ENCODE assay signal across 20 cellular contexts in the genomic region with DNA sequence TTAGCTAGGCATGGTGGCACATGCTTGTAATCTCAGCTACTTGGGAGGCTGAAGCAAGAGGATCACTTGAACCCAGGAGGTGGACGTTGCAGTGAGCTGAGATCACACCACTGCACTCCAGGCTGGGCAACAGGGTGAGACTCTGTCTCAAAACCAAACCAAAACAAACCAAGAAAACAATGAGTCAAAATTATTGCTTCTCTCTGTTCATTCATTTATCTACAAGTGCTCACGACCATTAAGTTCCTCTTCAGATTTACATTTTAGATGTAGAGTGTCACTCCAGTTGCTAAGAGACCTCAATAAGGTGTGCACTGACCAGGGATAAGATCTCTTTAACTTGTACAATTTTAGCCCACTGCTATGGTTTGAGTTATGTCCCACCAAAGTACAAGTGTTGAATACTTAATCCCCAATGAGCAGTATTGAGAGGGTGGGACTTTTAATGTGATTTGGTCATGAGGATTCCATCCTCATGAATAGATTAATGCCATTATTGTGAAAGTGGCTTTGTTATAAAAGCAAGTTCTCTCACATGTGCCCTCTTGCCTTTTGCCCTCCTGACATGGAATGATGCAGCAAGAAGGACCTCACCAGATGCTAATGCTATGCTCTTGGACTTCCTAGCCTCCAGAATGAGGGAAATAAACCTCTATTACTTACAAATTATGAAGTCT. TPM values are rescaled to one million over a fixed set of nuclear protein-coding genes. Genes with fewer than 3 reads are reported as not detected.
DNase-seq lines count a peak whose midpoint lies in the region; ATAC-seq and TF ChIP-seq lines count a peak whose summit lies in the region.
"Had no signal": no experiment of that assay in that cellular context is flagged by ENCODE, and none has a peak within 500 bp of the region (broad histone marks: within the 10 kb centered on the region; RNA-seq: fewer than 3 reads in every experiment).

No MANE protein-coding gene starts in this region.

- H3K36me3 ChIP-seq in ACC112 (ENCODE audit: insufficient read depth, low read length), result peaks cover 79% of the 10 kb centered on the region

- no peaks in the 10 kb centered on the region for H3K27me3 Mint-ChIP-seq in CD4-positive, alpha-beta T cell
- no peaks in the 10 kb centered on the region for H3K27me3 Mint-ChIP-seq in activated CD4-positive, alpha-beta memory T cell treated with anti-CD3 and anti-CD28 coated beads, Interleukin-2, amount 10 ng/mL, durations not matched to agents 7 days and 5 days
- no peaks in the 10 kb centered on the region for H3K27me3 Mint-ChIP-seq in glutamatergic neuron (ENCODE audit: unreplicated experiment)

- peak overlapping the region; percentile 44 for H3K27ac ChIP-seq in ACC112 (ENCODE audit: low read depth, low read length)
- H3K27ac ChIP-seq in CD4-positive, alpha-beta T cell (ENCODE audit: low read depth, low read length), result no peak overlapping the region
- H3K27ac ChIP-seq: BLaER1 treated with 17β-estradiol and CSF1 and Interleukin-3, amounts not matched to agents 10 nM and 100 nM; left ventricle myocardium inferior had no signal

- peaks cover 13% of the 10 kb centered on the region for H3K4me1 ChIP-seq in ACC112 (ENCODE audit: control insufficient read depth, insufficient read depth, low read length, unreplicated experiment)

- H3K36me3 Mint-ChIP-seq in CD4-positive, alpha-beta T cell (ENCODE audit: low read depth), result peaks cover 100% of the 10 kb centered on the region
- H3K36me3 Mint-ChIP-seq in activated CD4-positive, alpha-beta memory T cell treated with anti-CD3 and anti-CD28 coated beads, Interleukin-2, amount 10 ng/mL, durations not matched to agents 7 days and 5 days (ENCODE audit: low read depth), result peaks cover 96% of the 10 kb centered on the region
- H3K36me3 Mint-ChIP-seq in glutamatergic neuron (ENCODE audit: unreplicated experiment), result peaks cover 8% of the 10 kb centered on the region

- no peak for TF ChIP-seq CTCF in CD4-positive, alpha-beta T cell (IDR thresholded peaks at IDR 0.05)
- TF ChIP-seq CTCF in glutamatergic neuron (IDR thresholded peaks at IDR 0.05; ENCODE audit: partially characterized antibody, unreplicated experiment), result no peak

- peaks cover 77% of the 10 kb centered on the region for H3K79me2 ChIP-seq in ACC112 (ENCODE audit: control insufficient read depth, insufficient read depth, low read length, unreplicated experiment)

- no peak for DNase-seq in CD4-positive, alpha-beta T cell
- DNase-seq in activated CD4-positive, alpha-beta memory T cell treated with anti-CD3 and anti-CD28 coated beads, Interleukin-2, amount 10 ng/mL, durations not matched to agents 7 days and 5 days, result no peak
- no peak for DNase-seq in glutamatergic neuron
- DNase-seq: EL; H9; KBM-7; left ventricle myocardium inferior; NCI-H1048; NCI-H2081 treated with DMSO at 0.1 percent for 48 hours; NCI-H526; SHP77 treated with DMSO at 0.1 percent for 48 hours; stimulated activated CD4-positive, alpha-beta T cell treated with anti-CD3 and anti-CD28 coated beads, Interleukin-4, amount 100 ng/mL, for 4 hours; stimulated activated CD8-positive, alpha-beta memory T cell treated with anti-CD3 and anti-CD28 coated beads, Interleukin-4, amount 100 ng/mL, for 48 hours had no signal

- no peak overlapping the region for H3K4me3 ChIP-seq in ACC112 (ENCODE audit: low read depth, low read length)
- H3K4me3 ChIP-seq: BLaER1 treated with 17β-estradiol and CSF1 and Interleukin-3, amounts not matched to agents 10 nM and 100 nM; left ventricle myocardium inferior; skin epidermis had no signal

- H3K9me3 Mint-ChIP-seq in CD4-positive, alpha-beta T cell, result no peaks in the 10 kb centered on the region
- no peaks in the 10 kb centered on the region for H3K9me3 Mint-ChIP-seq in activated CD4-positive, alpha-beta memory T cell treated with anti-CD3 and anti-CD28 coated beads, Interleukin-2, amount 10 ng/mL, durations not matched to agents 7 days and 5 days
- peaks cover 2% of the 10 kb centered on the region for H3K9me3 Mint-ChIP-seq in glutamatergic neuron (ENCODE audit: unreplicated experiment)
- H3K9me3 Mint-ChIP-seq: H9 had no signal

- H3K9me3 ChIP-seq in CD4-positive, alpha-beta T cell (ENCODE audit: control insufficient read depth, low read length), result no peaks in the 10 kb centered on the region
- H3K9me3 ChIP-seq: BLaER1 treated with 17β-estradiol and CSF1 and Interleukin-3, amounts not matched to agents 10 nM and 100 nM; left ventricle myocardium inferior had no signal

- peak overlapping the region; percentile 8 for H3K4me3 Mint-ChIP-seq in CD4-positive, alpha-beta T cell
- H3K4me3 Mint-ChIP-seq in activated CD4-positive, alpha-beta memory T cell treated with anti-CD3 and anti-CD28 coated beads, Interleukin-2, amount 10 ng/mL, durations not matched to agents 7 days and 5 days, result no peak overlapping the region
- no peak overlapping the region for H3K4me3 Mint-ChIP-seq in glutamatergic neuron (ENCODE audit: unreplicated experiment)
- H3K4me3 Mint-ChIP-seq: H9 had no signal

- ATAC-seq in CD4-positive, alpha-beta T cell (ENCODE audit: poor library complexity), result no peak
- ATAC-seq in HG02870 (IDR thresholded peaks at IDR 0.05; ENCODE audit: unreplicated experiment) (no peak), GM18520 (IDR thresholded peaks at IDR 0.05; ENCODE audit: unreplicated experiment) (no peak), HG03159 (IDR thresholded peaks at IDR 0.05; ENCODE audit: unreplicated experiment) (no peak)

- no peak overlapping the region for H3K27ac Mint-ChIP-seq in CD4-positive, alpha-beta T cell
- H3K27ac Mint-ChIP-seq in activated CD4-positive, alpha-beta memory T cell treated with anti-CD3 and anti-CD28 coated beads, Interleukin-2, amount 10 ng/mL, durations not matched to agents 7 days and 5 days, result peak overlapping the region; percentile 6
- peak overlapping the region; percentile 1 for H3K27ac Mint-ChIP-seq in glutamatergic neuron (ENCODE audit: unreplicated experiment)

- H3K4me1 Mint-ChIP-seq in CD4-positive, alpha-beta T cell (ENCODE audit: low read depth), result peaks cover 74% of the 10 kb centered on the region
- H3K4me1 Mint-ChIP-seq in activated CD4-positive, alpha-beta memory T cell treated with anti-CD3 and anti-CD28 coated beads, Interleukin-2, amount 10 ng/mL, durations not matched to agents 7 days and 5 days, result peaks cover 79% of the 10 kb centered on the region
- peaks cover 10% of the 10 kb centered on the region for H3K4me1 Mint-ChIP-seq in glutamatergic neuron (ENCODE audit: low read depth, unreplicated experiment)

- H3K27me3 ChIP-seq in ACC112 (ENCODE audit: insufficient read depth, low read length), result no peaks in the 10 kb centered on the region
- no peaks in the 10 kb centered on the region for H3K27me3 ChIP-seq in CD4-positive, alpha-beta T cell (ENCODE audit: control insufficient read depth, insufficient read depth, low read length)
- H3K27me3 ChIP-seq: BLaER1 treated with 17β-estradiol and CSF1 and Interleukin-3, amounts not matched to agents 10 nM and 100 nM had no signal

- POLR2A ChIA-PET in CD4-positive, alpha-beta T cell (lab: Charles Lee), result interaction anchor here (0.7 to 1.3 kb wide), 2 partner anchors 8 to 52 kb away, joined by 3 read pairs; partner anchors contain the start of genes HNRNPUL2 and TAF6L
- POLR2A ChIA-PET in activated CD4-positive, alpha-beta memory T cell treated with anti-CD3 and anti-CD28 coated beads, Interleukin-2, amount 10 ng/mL, durations not matched to agents 7 days and 5 days (lab: Charles Lee), result interaction anchor here (0.8 to 1.5 kb wide), 3 partner anchors 54 to 165 kb away, joined by 3 to 4 read pairs (median 3); partner anchors contain the start of genes C11orf98 and CSKMT

- intact Hi-C loops in CD4-positive, alpha-beta T cell (cut with DNase I, micrococcal nuclease), result no loop called here

- no peak overlapping the region for H2AFZ ChIP-seq in ACC112 (ENCODE audit: low read length, unreplicated experiment)

- CTCF ChIA-PET in CD4-positive, alpha-beta T cell (lab: Charles Lee), result no interaction called here
- CTCF ChIA-PET in activated CD4-positive, alpha-beta memory T cell treated with anti-CD3 and anti-CD28 coated beads, Interleukin-2, amount 10 ng/mL, durations not matched to agents 7 days and 5 days (lab: Charles Lee), result interaction anchor here (1.2 kb wide), 1 partner anchor 35 kb away, joined by 5 read pairs; the partner anchor contains the start of gene ZBTB3

RNA-seq across cellular contexts. Expression of gene HNRNPUL2, which starts 7.8 kb away (rescaled TPM):
- 10 to 100 TPM; 35.2 to 37.6 TPM for total RNA-seq in CD4-positive, alpha-beta T cell
- 10 to 100 TPM; 65.1 to 65.3 TPM for total RNA-seq in activated CD4-positive, alpha-beta memory T cell treated with anti-CD3 and anti-CD28 coated beads, Interleukin-2, amount 10 ng/mL, durations not matched to agents 7 days and 5 days
- 58.6 TPM for total RNA-seq in glutamatergic neuron (ENCODE audit: unreplicated experiment)

RNA-seq across cellular contexts. Expression of gene TTC9C, which starts 8.8 kb away (rescaled TPM):
- 1 to 10 TPM; 5.2 to 7.0 TPM for total RNA-seq in CD4-positive, alpha-beta T cell
- 10 to 100 TPM; 48.3 to 48.4 TPM for total RNA-seq in activated CD4-positive, alpha-beta memory T cell treated with anti-CD3 and anti-CD28 coated beads, Interleukin-2, amount 10 ng/mL, durations not matched to agents 7 days and 5 days
- 34.1 TPM for total RNA-seq in glutamatergic neuron (ENCODE audit: unreplicated experiment)

RNA-seq across cellular contexts. Expression of gene GNG3, which starts 12.0 kb away (rescaled TPM):
- not detected for total RNA-seq in CD4-positive, alpha-beta T cell
- total RNA-seq in activated CD4-positive, alpha-beta memory T cell treated with anti-CD3 and anti-CD28 coated beads, Interleukin-2, amount 10 ng/mL, durations not matched to agents 7 days and 5 days, result not detected
- total RNA-seq in glutamatergic neuron (ENCODE audit: unreplicated experiment), result 266 TPM
- total RNA-seq: astrocyte, left ventricle myocardium inferior had no signal

RNA-seq across cellular contexts. Expression of gene BSCL2, which starts 12.2 kb away (rescaled TPM):
- 10 to 100 TPM; 17.1 to 20.0 TPM for total RNA-seq in CD4-positive, alpha-beta T cell
- total RNA-seq in activated CD4-positive, alpha-beta memory T cell treated with anti-CD3 and anti-CD28 coated beads, Interleukin-2, amount 10 ng/mL, durations not matched to agents 7 days and 5 days, result 10 to 100 TPM; 24.2 to 28.9 TPM
- total RNA-seq in glutamatergic neuron (ENCODE audit: unreplicated experiment), result 550 TPM

RNA-seq across cellular contexts. Expression of gene LRRN4CL, which starts 30.1 kb away (rescaled TPM):
- total RNA-seq in CD4-positive, alpha-beta T cell, result not detected
- total RNA-seq in activated CD4-positive, alpha-beta memory T cell treated with anti-CD3 and anti-CD28 coated beads, Interleukin-2, amount 10 ng/mL, durations not matched to agents 7 days and 5 days, result under 1 TPM; 0.18 to 0.20 TPM
- 1.8 TPM for total RNA-seq in glutamatergic neuron (ENCODE audit: unreplicated experiment)

Comparison
In these comparisons a context has a peak if more than half of its experiments do, and no peak if none do; other contexts are left out.
1. RNA of gene GNG3, which starts 12.0 kb away (total RNA-seq): 266 TPM in glutamatergic neuron (single experiment); not detected in activated CD4-positive, alpha-beta memory T cell treated with anti-CD3 and anti-CD28 coated beads, Interleukin-2, amount 10 ng/mL, durations not matched to agents 7 days and 5 days and not detected in CD4-positive, alpha-beta T cell; every median in the first group is over 100 times any median in the second.